In genomic region chr6:168014406-168014959, GRCh38 we compare ENCODE assay signal across 34 cellular contexts. TPM values are rescaled to one million over a fixed set of nuclear protein-coding genes. Genes with fewer than 3 reads are reported as not detected.
"Had no signal": no experiment of that assay in that cellular context is flagged by ENCODE, and none has a peak within 500 bp of the region (broad histone marks: within the 10 kb centered on the region; RNA-seq: fewer than 3 reads in every experiment).

No MANE protein-coding gene starts in this region.

- H3K36me3 Mint-ChIP-seq: activated naive CD8-positive, alpha-beta T cell treated with anti-CD3 and anti-CD28 coated beads for 36 hours had no signal

- H3K4me1 ChIP-seq: Peyer's patch had no signal

- H3K27me3 ChIP-seq: brain microvascular endothelial cell, Peyer's patch had no signal

- ATAC-seq: activated CD8-positive, alpha-beta T cell treated with anti-CD3 and anti-CD28 coated beads for 36 hours; activated T-cell treated with anti-CD3 and anti-CD28 coated beads, Interleukin-2, amount 50 U/mL, for 72 hours; activated T-helper 17 cell treated with anti-CD3 and anti-CD28 coated beads, Interleukin-2, amount 50 U/mL, for 72 hours; PC-3 had no signal

- DNase-seq: activated CD4-positive, alpha-beta T cell treated with anti-CD3 and anti-CD28 coated beads, Interleukin-2, amount 10 ng/mL, durations not matched to agents 24 days and 14 days; activated CD4-positive, alpha-beta T cell treated with anti-CD3 and anti-CD28 coated beads, Interleukin-2, amount 50 U/mL, for 4 hours; activated CD8-positive, alpha-beta T cell treated with anti-CD3 and anti-CD28 coated beads for 36 hours; activated effector memory CD4-positive, alpha-beta T cell treated with anti-CD3 and anti-CD28 coated beads, Interleukin-2, amount 50 U/mL, for 16 hours; activated naive CD4-positive, alpha-beta T cell; activated naive CD4-positive, alpha-beta T cell treated with anti-CD3 and anti-CD28 coated beads, Interleukin-2, amount 50 U/mL, for 16 hours; activated naive CD8-positive, alpha-beta T cell treated with anti-CD3 and anti-CD28 coated beads for 36 hours; activated T-cell treated with anti-CD3 and anti-CD28 coated beads, Interleukin-2, amount 50 U/mL, for 1 hour; activated T-cell treated with anti-CD3 and anti-CD28 coated beads, Interleukin-2, amount 50 U/mL, for 72 hours; amniotic stem cell; aorta; brain microvascular endothelial cell; central memory CD4-positive, alpha-beta T cell; Karpas-422; KBM-7; NCI-H1048; NCI-H1417 treated with DMSO at 0.1 percent for 48 hours; NCI-H187 treated with DMSO at 0.1 percent for 48 hours; NCI-H2081; NCI-H226; NCI-H446 treated with DMSO at 0.1 percent for 48 hours; NCI-H524; NCI-H69; NCI-H82; NK-92 treated with Interleukin-12 subunit alpha and Interleukin-12 subunit beta, amount 100 ng/mL, for 24 hours; PC-3; Peyer's patch; SIG-M5 had no signal

- H3K4me3 ChIP-seq: Peyer's patch had no signal

- H3K27ac Mint-ChIP-seq: activated CD4-positive, alpha-beta T cell treated with anti-CD3 and anti-CD28 coated beads, Interleukin-2, amount 10 ng/mL, durations not matched to agents 24 days and 14 days; activated CD8-positive, alpha-beta T cell treated with anti-CD3 and anti-CD28 coated beads for 36 hours; activated naive CD8-positive, alpha-beta T cell treated with anti-CD3 and anti-CD28 coated beads for 36 hours; activated T-cell treated with anti-CD3 and anti-CD28 coated beads, Interleukin-2, amount 50 U/mL, for 72 hours; activated T-helper 17 cell treated with anti-CD3 and anti-CD28 coated beads, Interleukin-2, amount 50 U/mL, for 72 hours; T-helper 1 cell treated with Interleukin-12 subunit alpha and Interleukin-12 subunit beta and Interleukin-4 antibody, amounts not matched to agents 30 μg/mL and 1 μg/mL, for 36 hours; T-helper 2 cell treated with Interferon-gamma antibody and Interleukin-4, amounts not matched to agents 5 μg/mL and 100 μg/mL, for 36 hours had no signal

- H3K27me3 Mint-ChIP-seq: activated CD4-positive, alpha-beta T cell treated with anti-CD3 and anti-CD28 coated beads, Interleukin-2, amount 10 ng/mL, durations not matched to agents 24 days and 14 days had no signal

- H3K4me3 Mint-ChIP-seq: activated CD4-positive, alpha-beta T cell treated with anti-CD3 and anti-CD28 coated beads, Interleukin-2, amount 10 ng/mL, durations not matched to agents 24 days and 14 days; activated CD8-positive, alpha-beta T cell treated with anti-CD3 and anti-CD28 coated beads for 36 hours; activated naive CD8-positive, alpha-beta T cell treated with anti-CD3 and anti-CD28 coated beads for 36 hours; activated T-cell treated with anti-CD3 and anti-CD28 coated beads, Interleukin-2, amount 50 U/mL, for 72 hours; activated T-helper 17 cell treated with anti-CD3 and anti-CD28 coated beads, Interleukin-2, amount 50 U/mL, for 72 hours; T-helper 1 cell treated with Interleukin-12 subunit alpha and Interleukin-12 subunit beta and Interleukin-4 antibody, amounts not matched to agents 30 μg/mL and 1 μg/mL, for 36 hours; T-helper 2 cell treated with Interferon-gamma antibody and Interleukin-4, amounts not matched to agents 5 μg/mL and 100 μg/mL, for 36 hours had no signal

- H3K4me1 Mint-ChIP-seq: activated CD4-positive, alpha-beta T cell treated with anti-CD3 and anti-CD28 coated beads, Interleukin-2, amount 10 ng/mL, durations not matched to agents 24 days and 14 days; activated naive CD8-positive, alpha-beta T cell treated with anti-CD3 and anti-CD28 coated beads for 36 hours; activated T-helper 17 cell treated with anti-CD3 and anti-CD28 coated beads, Interleukin-2, amount 50 U/mL, for 72 hours had no signal

- H3K36me3 ChIP-seq: brain microvascular endothelial cell, Peyer's patch had no signal

- H3K27ac ChIP-seq: brain microvascular endothelial cell, Peyer's patch had no signal

RNA-seq across cellular contexts. Expression of gene KIF25, which starts 17.0 kb away (rescaled TPM):
- total RNA-seq: activated CD4-positive, alpha-beta T cell treated with anti-CD3 and anti-CD28 coated beads, Interleukin-2, amount 10 ng/mL, durations not matched to agents 24 days and 14 days; activated CD8-positive, alpha-beta memory T cell treated with anti-CD3 and anti-CD28 coated beads for 36 hours; activated CD8-positive, alpha-beta T cell treated with anti-CD3 and anti-CD28 coated beads for 36 hours; activated naive CD8-positive, alpha-beta T cell treated with anti-CD3 and anti-CD28 coated beads for 36 hours; MCF 10A; PC-3; Peyer's patch; SK-MEL-5 had no signal
